ENCODE assay signal across 8 cellular contexts in the genomic region with DNA sequence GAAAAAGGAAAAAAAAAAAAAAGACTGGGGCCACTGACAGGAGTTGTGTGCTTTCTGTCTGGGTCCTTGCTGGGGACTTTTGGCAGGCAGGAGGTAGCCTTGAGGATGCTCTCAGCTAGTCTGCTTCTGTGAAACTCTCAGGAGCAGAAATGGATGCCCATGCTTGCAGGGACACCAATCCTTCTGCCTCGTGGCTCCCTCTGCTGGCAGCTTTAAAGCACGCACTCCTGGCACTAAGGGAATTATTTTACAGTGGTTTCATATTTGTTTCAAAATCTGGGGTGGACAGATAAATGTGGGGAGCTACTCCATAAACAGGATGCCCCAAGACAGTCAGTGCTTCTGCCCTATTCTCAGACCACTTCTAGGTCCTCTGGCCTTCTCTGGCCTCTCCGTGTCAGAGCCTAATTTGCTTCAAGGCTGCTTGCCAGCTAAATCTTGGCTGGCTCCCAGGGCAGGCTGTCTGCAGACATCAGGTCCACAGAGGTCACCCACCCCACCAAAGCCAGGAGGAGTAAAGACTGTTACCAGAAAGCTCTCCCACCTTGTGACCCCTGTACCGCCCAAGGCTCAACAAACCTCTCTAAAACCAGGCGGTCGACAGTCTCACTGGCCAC. TPM values are rescaled to one million over a fixed set of nuclear protein-coding genes. Genes with fewer than 3 reads are reported as not detected.
DNase-seq lines count a peak whose midpoint lies in the region; ATAC-seq and TF ChIP-seq lines count a peak whose summit lies in the region.

No MANE protein-coding gene starts in this region.

- ATAC-seq in GM18498 (IDR thresholded peaks at IDR 0.05; ENCODE audit: unreplicated experiment) = no peak

- H3K36me3 ChIP-seq in KMS-11 (ENCODE audit: insufficient read depth) = no peaks in the 10 kb centered on the region

- TF ChIP-seq CTCF in KMS-11 (conservative IDR thresholded peaks at IDR 0.05; ENCODE audit: low read depth, low read length) = peak; percentile 75
- TF ChIP-seq CTCF in fibroblast of villous mesenchyme (IDR thresholded peaks at IDR 0.05; ENCODE audit: insufficient read depth, low read depth, low read length) = peak; percentile 88

- DNase-seq in DMS 273 treated with DMSO at 0.1 percent for 48 hours (lab: John Stamatoyannopoulos, UW) = peak; percentile 28
- peak; percentile 73 for DNase-seq in SIG-M5 treated with dmso at 0.1 percent for 504 hours (lab: John Stamatoyannopoulos, UW; ENCODE audit: unreplicated experiment)
- DNase-seq in activated T-helper 9 cell treated with anti-CD3 and anti-CD28 coated beads, Interleukin-2, amount 50 U/mL, for 16 hours (ENCODE audit: low read depth) = peak; percentile 63
- peak; percentile 81 for DNase-seq in fibroblast of villous mesenchyme (ENCODE audit: low read depth)
- DNase-seq in occipital lobe (lab: John Stamatoyannopoulos, UW) = peak; percentile 52
- DNase-seq in substantia nigra (lab: John Stamatoyannopoulos, UW) = peak in 46 of 49 donors; percentile 10 to 90 (median 60)

- H3K4me2 ChIP-seq in KMS-11 = no peak overlapping the region

- no peaks in the 10 kb centered on the region for H3K27me3 ChIP-seq in KMS-11 (ENCODE audit: insufficient read depth, low read depth)

- H3K4me3 ChIP-seq in KMS-11 (IDR thresholded peaks at IDR 0.05; ENCODE audit: insufficient read depth, low read depth, low read length) (no peak overlapping the region), fibroblast of villous mesenchyme (ENCODE audit: low read depth, low read length) (no peak overlapping the region)

- no peaks in the 10 kb centered on the region for H4K20me1 ChIP-seq in KMS-11 (ENCODE audit: insufficient read depth)

- no peaks in the 10 kb centered on the region for H3K79me2 ChIP-seq in KMS-11 (ENCODE audit: insufficient read depth, low read depth)

- no peak overlapping the region for H3K9ac ChIP-seq in KMS-11

- no peak overlapping the region for H3K27ac ChIP-seq in KMS-11
- no peak overlapping the region for H3K27ac ChIP-seq in substantia nigra (ENCODE audit: low read depth, low read length, poor library complexity, severe bottlenecking)

- H3K4me1 ChIP-seq in KMS-11 (ENCODE audit: low read depth, poor library complexity, severe bottlenecking) = no peaks in the 10 kb centered on the region

- no peak overlapping the region for H2AFZ ChIP-seq in KMS-11 (ENCODE audit: low read depth)

RNA-seq across cellular contexts. Expression of a gene that starts 17.1 kb away (rescaled TPM):
- total RNA-seq in fibroblast of villous mesenchyme (3.0 and 3.5 TPM in 2 replicates), occipital lobe (2.2 TPM)

RNA-seq across cellular contexts. Expression of a gene that starts 25.5 kb away (rescaled TPM):
- total RNA-seq in fibroblast of villous mesenchyme (44.0 and 48.0 TPM in 2 replicates), occipital lobe (3.4 TPM)

RNA-seq across cellular contexts. Expression of a gene that starts 30.4 kb away (rescaled TPM):
- total RNA-seq in fibroblast of villous mesenchyme (not detected in 2 replicates), occipital lobe (188 TPM)

RNA-seq across cellular contexts. Expression of a gene that starts 36.2 kb away (rescaled TPM):
- total RNA-seq in fibroblast of villous mesenchyme = 4.7 and 11.0 TPM in 2 replicates
- 12.3 TPM for total RNA-seq in occipital lobe

RNA-seq across cellular contexts. Expression of a gene that starts 39.6 kb away (rescaled TPM):
- total RNA-seq in fibroblast of villous mesenchyme = not detected in 2 replicates
- not detected for total RNA-seq in occipital lobe

Comparison
In these comparisons a context has a peak if more than half of its experiments do, and no peak if none do; other contexts are left out.
1. DNase-seq: peak in every context shown above with its lines; median percentile 81 in fibroblast of villous mesenchyme; 73 in SIG-M5 treated with dmso at 0.1 percent for 504 hours; 63 in activated T-helper 9 cell treated with anti-CD3 and anti-CD28 coated beads, Interleukin-2, amount 50 U/mL, for 16 hours; 60 in substantia nigra; 52 in occipital lobe; 28 in DMS 273 treated with DMSO at 0.1 percent for 48 hours.
2. RNA of a gene that starts 25.5 kb away (total RNA-seq): 44.0 to 48.0 TPM in fibroblast of villous mesenchyme; 3.4 TPM in occipital lobe (single experiment); every median in the first group is over 10 times any median in the second.
3. RNA of a gene that starts 30.4 kb away (total RNA-seq): 188 TPM in occipital lobe (single experiment); not detected in fibroblast of villous mesenchyme; every median in the first group is over 100 times any median in the second.